ENCODE assay signal across 24 cellular contexts in the genomic region with DNA sequence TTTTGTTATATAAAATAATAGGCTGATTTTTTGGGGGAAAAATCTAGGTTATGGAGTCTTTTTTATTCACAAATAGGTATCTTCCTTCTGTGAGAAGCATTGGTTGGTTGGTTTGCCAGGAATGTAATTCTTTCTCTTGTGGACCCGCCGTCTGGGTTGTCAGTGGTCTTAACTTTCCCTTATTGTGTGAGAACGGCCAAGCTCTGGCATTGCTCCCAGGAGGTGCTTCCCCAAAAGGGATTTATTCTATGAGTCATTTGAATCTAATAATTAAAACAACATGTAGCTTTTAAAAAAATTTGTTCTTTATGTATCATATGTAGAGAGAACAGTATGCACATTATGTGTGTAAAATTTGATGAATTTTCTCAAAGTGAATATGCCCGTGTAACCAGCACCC.
DNase-seq lines count a peak whose midpoint lies in the region; ATAC-seq and TF ChIP-seq lines count a peak whose summit lies in the region.
"Had no signal": no experiment of that assay in that cellular context is flagged by ENCODE, and none has a peak within 500 bp of the region (broad histone marks: within the 10 kb centered on the region; RNA-seq: fewer than 3 reads in every experiment).

No MANE protein-coding gene starts in this region.

- H3K36me3 Mint-ChIP-seq in nephron (ENCODE audit: low read depth) = no peaks in the 10 kb centered on the region

- DNase-seq in left cardiac atrium (peak; percentile 26), Right ventricle myocardium superior (no peak), cardiac fibroblast (ENCODE audit: low read depth in 2 of 2) (peak; percentile 75 to 85)
- no peak for DNase-seq in activated CD8-positive, alpha-beta memory T cell treated with anti-CD3 and anti-CD28 coated beads, Interleukin-2, amount 50 U/mL, for 48 hours
- no peak for DNase-seq in activated effector memory CD4-positive, alpha-beta T cell treated with Interleukin-2 at 50 U/mL for 16 hours
- DNase-seq: activated B cell treated with CpG ODN at 0.5 μM for 24 hours; activated CD4-positive, alpha-beta T cell treated with anti-CD3 and anti-CD28 coated beads, Interleukin-2, amount 50 U/mL, for 48 hours; activated effector memory CD4-positive, alpha-beta T cell treated with anti-CD3 and anti-CD28 coated beads, Interleukin-2, amount 50 U/mL, for 16 hours; DMS53; left ventricle myocardium inferior; NCI-H146; NCI-H2171; NCI-H526; nephron progenitor cell; spleen; stimulated activated CD4-positive, alpha-beta T cell treated with anti-CD3 and anti-CD28 coated beads, Interleukin-4, amount 100 ng/mL, for 1 hour; stimulated activated naive CD4-positive, alpha-beta T cell treated with Interleukin-2 at 50 U/mL for 16 hours; T1000; tibial artery had no signal

- TF ChIP-seq CTCF in cardiac fibroblast (IDR thresholded peaks at IDR 0.05; ENCODE audit: low read depth, low read length) (no peak), nephron (IDR thresholded peaks at IDR 0.05; ENCODE audit: unreplicated experiment in 3 of 3) (no peak)

- H3K4me3 Mint-ChIP-seq in nephron = no peak overlapping the region
- H3K4me3 Mint-ChIP-seq: activated B cell treated with CpG ODN at 0.5 μM for 24 hours, B cell, nephron progenitor cell had no signal

- H3K27me3 Mint-ChIP-seq in nephron (ENCODE audit: low read depth) = no peaks in the 10 kb centered on the region
- H3K27me3 Mint-ChIP-seq: activated B cell treated with CpG ODN at 0.5 μM for 24 hours, B cell, progenitor cell of endocrine pancreas had no signal

- intact Hi-C loops in left cardiac atrium (cut with DNase I) = no loop called here
- intact Hi-C loops in Right ventricle myocardium superior (cut with DNase I) = no loop called here

- ATAC-seq in left cardiac atrium (peak in 1 of 2 donors; percentile 25), Right ventricle myocardium superior (ENCODE audit: poor library complexity) (no peak), GM19452 (IDR thresholded peaks at IDR 0.05; ENCODE audit: unreplicated experiment) (no peak), GM21526 (IDR thresholded peaks at IDR 0.05; ENCODE audit: low FRiP score, unreplicated experiment) (no peak)

- peak overlapping the region in 2 of 3 experiments; percentile 12 to 70 for H3K27ac Mint-ChIP-seq in nephron
- H3K27ac Mint-ChIP-seq: activated B cell treated with CpG ODN at 0.5 μM for 24 hours, B cell, nephron progenitor cell, progenitor cell of endocrine pancreas had no signal

- H3K4me1 Mint-ChIP-seq in nephron = peaks cover 20% of the 10 kb centered on the region
- H3K4me1 Mint-ChIP-seq: B cell, nephron progenitor cell had no signal

- no peak overlapping the region for H3K4me3 ChIP-seq in cardiac fibroblast (replicated peaks in 1 of 2; ENCODE audit: low read depth in 2 of 2, low read length in 2 of 2)
- H3K4me3 ChIP-seq: left ventricle myocardium inferior, spleen, tibial artery had no signal

- peaks cover 8% of the 10 kb centered on the region for H3K9me3 Mint-ChIP-seq in nephron

Comparison
In these comparisons a context has a peak if more than half of its experiments do, and no peak if none do; other contexts are left out.
1. DNase-seq: peak in left cardiac atrium (single experiment) and cardiac fibroblast (2 of 2); none in Right ventricle myocardium superior (single experiment), activated CD8-positive, alpha-beta memory T cell treated with anti-CD3 and anti-CD28 coated beads, Interleukin-2, amount 50 U/mL, for 48 hours (single experiment) and activated effector memory CD4-positive, alpha-beta T cell treated with Interleukin-2 at 50 U/mL for 16 hours (single experiment).